21 cellular contexts compared by ENCODE assay signal in the genomic region with DNA sequence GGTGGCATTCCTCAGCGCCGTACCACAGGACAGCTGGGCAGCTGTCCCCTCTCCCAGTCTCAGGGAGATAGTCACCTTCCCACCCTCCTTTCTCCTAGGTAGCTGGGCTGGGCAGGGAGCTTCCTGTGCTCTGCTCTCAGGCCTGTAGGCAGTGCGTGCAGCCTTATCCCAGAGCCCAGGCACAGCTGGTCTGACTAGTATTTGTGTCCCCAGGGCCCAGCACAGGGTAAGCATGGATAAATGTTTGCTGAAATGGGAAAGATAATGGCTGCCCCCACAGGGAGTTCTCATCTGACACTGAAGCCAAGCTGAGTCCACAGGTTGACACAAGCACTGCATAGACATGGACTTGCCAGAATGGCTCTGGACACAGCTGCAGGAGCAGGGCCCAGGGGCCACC. TPM values are rescaled to one million over a fixed set of nuclear protein-coding genes. Genes with fewer than 3 reads are reported as not detected.
DNase-seq lines count a peak whose midpoint lies in the region; ATAC-seq, FAIRE-seq and TF ChIP-seq lines count a peak whose summit lies in the region.
"Had no signal": no experiment of that assay in that cellular context is flagged by ENCODE, and none has a peak within 500 bp of the region (broad histone marks: within the 10 kb centered on the region; RNA-seq: fewer than 3 reads in every experiment).

No MANE protein-coding gene starts in this region.

- TF ChIP-seq EP300 in HepG2 (IDR thresholded peaks at IDR 0.05; ENCODE audit: low read depth in 2 of 2, low read length in 2 of 2) (no peak), HepG2 (CRISPR knock-in tag; IDR thresholded peaks at IDR 0.05; ENCODE audit: borderline replicate concordance) (no peak)

- H3K27me3 ChIP-seq in HepG2 (ENCODE audit: control insufficient read depth in 1 of 2, insufficient read depth in 2 of 2, low read length in 2 of 2), result peaks cover 0 to 2% of the 10 kb centered on the region in 2 experiments; a peak in 2 of 5 replicates
- H3K27me3 ChIP-seq in right lobe of liver, result no peaks in the 10 kb centered on the region
- no peaks in the 10 kb centered on the region for H3K27me3 ChIP-seq in foreskin keratinocyte
- H3K27me3 ChIP-seq: pancreas, suprapubic skin had no signal

- H3K9me3 ChIP-seq in HepG2 (ENCODE audit: low read length), result no peaks in the 10 kb centered on the region
- no peaks in the 10 kb centered on the region for H3K9me3 ChIP-seq in right lobe of liver
- H3K9me3 ChIP-seq: pancreas, suprapubic skin had no signal

- no peak overlapping the region for H3K27ac ChIP-seq in HepG2 (ENCODE audit: extremely low read length, insufficient read depth, low read length)
- no peak overlapping the region for H3K27ac ChIP-seq in right lobe of liver
- H3K27ac ChIP-seq in foreskin keratinocyte, result no peak overlapping the region
- H3K27ac ChIP-seq: dorsolateral prefrontal cortex, suprapubic skin had no signal

- H3K4me1 ChIP-seq in HepG2 (ENCODE audit: insufficient read depth, low read length) (no peaks in the 10 kb centered on the region), right lobe of liver (no peaks in the 10 kb centered on the region), foreskin keratinocyte (peaks cover 7% of the 10 kb centered on the region)

- TF ChIP-seq CTCF in HepG2 (CRISPR knock-in tag; IDR thresholded peaks at IDR 0.05), result no peak
- TF ChIP-seq CTCF in right lobe of liver (IDR thresholded peaks at IDR 0.05), result no peak
- no peak for TF ChIP-seq CTCF in foreskin keratinocyte (conservative IDR thresholded peaks at IDR 0.05)

- FAIRE-seq in HepG2 (lab: Jason Lieb, UNC), result no peak
- FAIRE-seq: GM18507, pancreas had no signal

- H3K4me3 ChIP-seq in HepG2 (replicated peaks in 1 of 3; ENCODE audit: insufficient read depth in 1 of 3, low read depth in 2 of 3, low read length in 3 of 3), result no peak overlapping the region
- H3K4me3 ChIP-seq in right lobe of liver, result no peak overlapping the region
- H3K4me3 ChIP-seq: dorsolateral prefrontal cortex, pancreas, suprapubic skin had no signal

- in situ Hi-C loops in HepG2 (cut with HindIII; ENCODE audit: extremely low pct_ligation_motif_present, low pct_unique_long_range_greater_than_20kb), result no loop called here

- no peak for DNase-seq in HepG2 (ENCODE audit: low spot score)
- DNase-seq in right lobe of liver, result no peak
- DNase-seq in NCI-H2171 (lab: John Stamatoyannopoulos, UW), result peak; percentile 79
- no peak for DNase-seq in foreskin keratinocyte
- no peak for DNase-seq in NCI-H2196 (lab: John Stamatoyannopoulos, UW; ENCODE audit: unreplicated experiment)
- DNase-seq in COR-L47 (lab: John Stamatoyannopoulos, UW), result no peak
- DNase-seq: activated CD4-positive, alpha-beta T cell treated with anti-CD3 and anti-CD28 coated beads for 1 hour; activated CD8-positive, alpha-beta memory T cell treated with anti-CD3 and anti-CD28 coated beads for 24 hours; activated naive CD4-positive, alpha-beta T cell treated with anti-CD3 and anti-CD28 coated beads for 36 hours; activated T-cell treated with anti-CD3 and anti-CD28 coated beads, Interleukin-2, amount 50 U/mL, for 48 hours; CD4-positive, alpha-beta memory T cell; mesenchymal stem cell; natural killer cell; NCI-H1694 treated with DMSO at 0.1 percent for 48 hours; NCI-H524; pancreas had no signal

- TF ChIP-seq RAD21 in HepG2 (CRISPR knock-in tag; IDR thresholded peaks at IDR 0.05), result no peak

- no peaks in the 10 kb centered on the region for H4K20me1 ChIP-seq in HepG2 (ENCODE audit: insufficient read depth, low read length)

- 24% methylated on average over 3 of the region's 3 CpGs for WGBS in HepG2 (ENCODE audit: low lambda C conversion rate)
- no CpG with 5 or more reads among the region's 3 CpGs for WGBS in right lobe of liver (ENCODE audit: insufficient coverage, low coverage, low lambda C conversion rate, missing lambda C conversion rate)

- H3K4me2 ChIP-seq in HepG2 (ENCODE audit: low read depth, low read length), result no peak overlapping the region

- no peak overlapping the region for H3K9ac ChIP-seq in HepG2 (ENCODE audit: insufficient read depth, low read depth, low read length)

- CTCF ChIA-PET in HepG2 (lab: Yijun Ruan, JAX; ENCODE audit: low intra/inter-chr PET ratio, low total read pairs), result no interaction called here

- intact Hi-C loops in HepG2 (cut with micrococcal nuclease; ENCODE audit: unreplicated experiment) (no loop called here), right lobe of liver (cut with DNase I) (no loop called here)

- POLR2A ChIA-PET in HepG2 (lab: Yijun Ruan, JAX), result no interaction called here

- 0 out of 3 replicates have a peak, but pooled peaks have one; percentile 12 for ATAC-seq in HepG2
- no peak for ATAC-seq in right lobe of liver
- ATAC-seq in foreskin keratinocyte, result peak; percentile 15
- ATAC-seq in GM18867 (IDR thresholded peaks at IDR 0.05; ENCODE audit: unreplicated experiment), result no peak
- ATAC-seq: natural killer cell, sciatic nerve had no signal

- H3K79me2 ChIP-seq in HepG2 (ENCODE audit: insufficient read depth, low read length), result no peaks in the 10 kb centered on the region

- TF ChIP-seq POLR2A in HepG2 (IDR thresholded peaks at IDR 0.05; ENCODE audit: insufficient read depth in 1 of 2, low read depth in 2 of 2, low read length in 2 of 2) (no peak), right lobe of liver (IDR thresholded peaks at IDR 0.05) (no peak)

- H3K36me3 ChIP-seq in HepG2 (replicated peaks in 1 of 2; ENCODE audit: control insufficient read depth in 1 of 2, insufficient read depth in 2 of 2, low read length in 2 of 2) (no peaks in the 10 kb centered on the region), right lobe of liver (peaks cover 0 to 9% (median 0%) of the 10 kb centered on the region in 4 donors)
- H3K36me3 ChIP-seq: pancreas had no signal

- no TSS peak for BruUV-seq in HepG2 (replicated peaks; lab: Mats Ljungman, UMichigan)

- H2AFZ ChIP-seq in HepG2 (ENCODE audit: low read length), result no peak overlapping the region

RNA-seq across cellular contexts. Expression of a gene that starts 9.8 kb away (rescaled TPM):
- total RNA-seq in HepG2 (2016; rRNA removed; fragmentation: Illumina TruSeq; extraction: Trizol), result 0.58 and 0.77 TPM in 2 replicates
- 0.09 TPM in 1 of 2 replicates, not detected in the other for total RNA-seq in HepG2 (2016; cell fraction: cytosol; rRNA removed; fragmentation: Illumina TruSeq; extraction: Trizol; ENCODE audit: low read depth)
- total RNA-seq in HepG2 (2016; cell fraction: insoluble cytoplasmic fraction; rRNA removed; fragmentation: Illumina TruSeq; extraction: Trizol), result 0.49 and 1.1 TPM in 2 replicates
- total RNA-seq in HepG2 (2016; cell fraction: membrane; rRNA removed; fragmentation: Illumina TruSeq; extraction: Trizol), result 0.49 and 1.1 TPM in 2 replicates
- 1.8 and 2.8 TPM in 2 replicates for total RNA-seq in HepG2 (2016; cell fraction: nucleus; rRNA removed; fragmentation: Illumina TruSeq; extraction: Trizol)
- polyA plus RNA-seq in HepG2 (2011; rRNA removed), result 0.45 and 1.1 TPM in 2 replicates
- 0.23 and 0.60 TPM in 2 replicates for polyA plus RNA-seq in HepG2 (2011; cell fraction: cytosol; rRNA removed)
- polyA plus RNA-seq in HepG2 (2011; cell fraction: nucleus; rRNA removed), result 0.97 and 1.0 TPM in 2 replicates
- polyA plus RNA-seq in HepG2 (2012), result 0.27 TPM in 1 of 2 replicates, not detected in the other
- polyA plus RNA-seq in HepG2 (2016; cell fraction: cytosol; fragmentation: Illumina TruSeq; extraction: Trizol; ENCODE audit: low read depth), result 0.18 and 0.51 TPM in 2 replicates
- 0.53 and 0.84 TPM in 2 replicates for polyA plus RNA-seq in HepG2 (2016; cell fraction: insoluble cytoplasmic fraction; fragmentation: Illumina TruSeq; extraction: Trizol; ENCODE audit: low read depth)
- 0.44 and 0.58 TPM in 2 replicates for polyA plus RNA-seq in HepG2 (2016; cell fraction: membrane; fragmentation: Illumina TruSeq; extraction: Trizol; ENCODE audit: low read depth)
- 1.3 TPM in 1 of 2 replicates, not detected in the other for polyA plus RNA-seq in HepG2 (2016; cell fraction: nucleus; fragmentation: Illumina TruSeq; extraction: Trizol; ENCODE audit: insufficient read depth, low read depth)
- 1.4 and 4.0 TPM in 2 replicates for polyA minus RNA-seq in HepG2 (2011; rRNA and poly(A)+ RNA removed; ENCODE audit: low replicate concordance)
- 0.97 and 1.5 TPM in 2 replicates for polyA minus RNA-seq in HepG2 (2011; cell fraction: cytosol; rRNA and poly(A)+ RNA removed)
- polyA minus RNA-seq in HepG2 (2011; cell fraction: nucleus; rRNA and poly(A)+ RNA removed), result 1.5 and 1.6 TPM in 2 replicates
- 10 to 100 TPM in 3 of 6 experiments, 1 to 10 TPM in 3; 7.2 to 22.2 (median 9.2) TPM for total RNA-seq in right lobe of liver
- total RNA-seq in foreskin keratinocyte, result 2.6 and 7.5 TPM in 2 replicates
- 2.4 and 10.3 TPM in 2 replicates for polyA plus RNA-seq in foreskin keratinocyte

RNA-seq across cellular contexts. Expression of a gene that starts 17.9 kb away (rescaled TPM):
- total RNA-seq in HepG2 (2016; rRNA removed; fragmentation: Illumina TruSeq; extraction: Trizol) (8.4 and 32.9 TPM in 2 replicates), right lobe of liver (1 to 10 TPM in 4 of 6 experiments, under 1 TPM in 2; 0.76 to 4.2 (median 1.7) TPM), foreskin keratinocyte (79.5 and 103 TPM in 2 replicates)
- total RNA-seq in HepG2 (2016; cell fraction: cytosol; rRNA removed; fragmentation: Illumina TruSeq; extraction: Trizol; ENCODE audit: low read depth), result 5.1 and 6.9 TPM in 2 replicates
- 6.9 and 31.8 TPM in 2 replicates for total RNA-seq in HepG2 (2016; cell fraction: insoluble cytoplasmic fraction; rRNA removed; fragmentation: Illumina TruSeq; extraction: Trizol)
- 11.9 and 13.4 TPM in 2 replicates for total RNA-seq in HepG2 (2016; cell fraction: membrane; rRNA removed; fragmentation: Illumina TruSeq; extraction: Trizol)
- total RNA-seq in HepG2 (2016; cell fraction: nucleus; rRNA removed; fragmentation: Illumina TruSeq; extraction: Trizol), result 34.0 and 34.7 TPM in 2 replicates
- polyA plus RNA-seq in HepG2 (2011; rRNA removed) (11.1 and 22.7 TPM in 2 replicates), foreskin keratinocyte (73.2 and 93.9 TPM in 2 replicates)
- polyA plus RNA-seq in HepG2 (2011; cell fraction: cytosol; rRNA removed), result 16.2 and 18.8 TPM in 2 replicates
- polyA plus RNA-seq in HepG2 (2011; cell fraction: nucleus; rRNA removed), result 103 and 122 TPM in 2 replicates
- polyA plus RNA-seq in HepG2 (2012), result 19.3 and 25.4 TPM in 2 replicates
- 3.3 and 4.8 TPM in 2 replicates for polyA plus RNA-seq in HepG2 (2016; cell fraction: cytosol; fragmentation: Illumina TruSeq; extraction: Trizol; ENCODE audit: low read depth)
- 7.6 and 10.7 TPM in 2 replicates for polyA plus RNA-seq in HepG2 (2016; cell fraction: insoluble cytoplasmic fraction; fragmentation: Illumina TruSeq; extraction: Trizol; ENCODE audit: low read depth)
- polyA plus RNA-seq in HepG2 (2016; cell fraction: membrane; fragmentation: Illumina TruSeq; extraction: Trizol; ENCODE audit: low read depth), result 8.3 and 10.4 TPM in 2 replicates
- 64.1 and 72.1 TPM in 2 replicates for polyA plus RNA-seq in HepG2 (2016; cell fraction: nucleus; fragmentation: Illumina TruSeq; extraction: Trizol; ENCODE audit: insufficient read depth, low read depth)
- 19.8 and 31.0 TPM in 2 replicates for polyA minus RNA-seq in HepG2 (2011; rRNA and poly(A)+ RNA removed; ENCODE audit: low replicate concordance)
- 15.7 and 16.8 TPM in 2 replicates for polyA minus RNA-seq in HepG2 (2011; cell fraction: cytosol; rRNA and poly(A)+ RNA removed)
- polyA minus RNA-seq in HepG2 (2011; cell fraction: nucleus; rRNA and poly(A)+ RNA removed), result 19.7 and 26.0 TPM in 2 replicates
- total RNA-seq: natural killer cell had no signal
- polyA plus RNA-seq: CD4-positive, alpha-beta memory T cell had no signal

RNA-seq across cellular contexts. Expression of a gene that starts 28.2 kb away (rescaled TPM):
- total RNA-seq in HepG2 (2016; rRNA removed; fragmentation: Illumina TruSeq; extraction: Trizol) (10.7 and 18.0 TPM in 2 replicates), right lobe of liver (10 to 100 TPM; 29.0 to 40.9 (median 34.1) TPM), foreskin keratinocyte (61.9 and 67.3 TPM in 2 replicates)
- total RNA-seq in HepG2 (2016; cell fraction: cytosol; rRNA removed; fragmentation: Illumina TruSeq; extraction: Trizol; ENCODE audit: low read depth), result 4.0 TPM in 2 replicates
- total RNA-seq in HepG2 (2016; cell fraction: insoluble cytoplasmic fraction; rRNA removed; fragmentation: Illumina TruSeq; extraction: Trizol), result 10.2 and 18.3 TPM in 2 replicates
- total RNA-seq in HepG2 (2016; cell fraction: membrane; rRNA removed; fragmentation: Illumina TruSeq; extraction: Trizol), result 8.4 and 9.5 TPM in 2 replicates
- 14.1 and 14.6 TPM in 2 replicates for total RNA-seq in HepG2 (2016; cell fraction: nucleus; rRNA removed; fragmentation: Illumina TruSeq; extraction: Trizol)
- polyA plus RNA-seq in HepG2 (2011; rRNA removed) (7.7 and 12.2 TPM in 2 replicates), foreskin keratinocyte (71.2 and 75.8 TPM in 2 replicates)
- 9.5 and 10.2 TPM in 2 replicates for polyA plus RNA-seq in HepG2 (2011; cell fraction: cytosol; rRNA removed)
- polyA plus RNA-seq in HepG2 (2011; cell fraction: nucleus; rRNA removed), result 5.5 and 8.4 TPM in 2 replicates
- polyA plus RNA-seq in HepG2 (2012), result 12.8 and 19.4 TPM in 2 replicates
- 3.7 TPM in 2 replicates for polyA plus RNA-seq in HepG2 (2016; cell fraction: cytosol; fragmentation: Illumina TruSeq; extraction: Trizol; ENCODE audit: low read depth)
- 12.7 and 13.2 TPM in 2 replicates for polyA plus RNA-seq in HepG2 (2016; cell fraction: insoluble cytoplasmic fraction; fragmentation: Illumina TruSeq; extraction: Trizol; ENCODE audit: low read depth)
- polyA plus RNA-seq in HepG2 (2016; cell fraction: membrane; fragmentation: Illumina TruSeq; extraction: Trizol; ENCODE audit: low read depth), result 8.3 and 10.0 TPM in 2 replicates
- polyA plus RNA-seq in HepG2 (2016; cell fraction: nucleus; fragmentation: Illumina TruSeq; extraction: Trizol; ENCODE audit: insufficient read depth, low read depth), result 29.4 and 33.0 TPM in 2 replicates
- 9.0 and 55.3 TPM in 2 replicates for polyA minus RNA-seq in HepG2 (2011; rRNA and poly(A)+ RNA removed; ENCODE audit: low replicate concordance)
- 5.5 and 9.1 TPM in 2 replicates for polyA minus RNA-seq in HepG2 (2011; cell fraction: cytosol; rRNA and poly(A)+ RNA removed)
- polyA minus RNA-seq in HepG2 (2011; cell fraction: nucleus; rRNA and poly(A)+ RNA removed), result 2.2 and 4.5 TPM in 2 replicates

RNA-seq across cellular contexts. Expression of a gene that starts 29.3 kb away (rescaled TPM):
- total RNA-seq in HepG2 (2016; rRNA removed; fragmentation: Illumina TruSeq; extraction: Trizol) (not detected in 2 replicates), right lobe of liver (1 to 10 TPM in 1 of 6 experiments, under 1 TPM in 5; 0.29 to 2.4 (median 0.52) TPM), foreskin keratinocyte (0.14 and 0.18 TPM in 2 replicates)
- total RNA-seq in HepG2 (2016; cell fraction: cytosol; rRNA removed; fragmentation: Illumina TruSeq; extraction: Trizol; ENCODE audit: low read depth), result not detected in 2 replicates
- not detected in 2 replicates for total RNA-seq in HepG2 (2016; cell fraction: insoluble cytoplasmic fraction; rRNA removed; fragmentation: Illumina TruSeq; extraction: Trizol)
- total RNA-seq in HepG2 (2016; cell fraction: membrane; rRNA removed; fragmentation: Illumina TruSeq; extraction: Trizol), result not detected in 2 replicates
- not detected in 2 replicates for total RNA-seq in HepG2 (2016; cell fraction: nucleus; rRNA removed; fragmentation: Illumina TruSeq; extraction: Trizol)
- polyA plus RNA-seq in HepG2 (2011; rRNA removed) (not detected in 2 replicates), foreskin keratinocyte (0.07 and 0.16 TPM in 2 replicates)
- not detected in 2 replicates for polyA plus RNA-seq in HepG2 (2011; cell fraction: cytosol; rRNA removed)
- not detected in 2 replicates for polyA plus RNA-seq in HepG2 (2011; cell fraction: nucleus; rRNA removed)
- polyA plus RNA-seq in HepG2 (2012), result not detected in 2 replicates
- not detected in 2 replicates for polyA plus RNA-seq in HepG2 (2016; cell fraction: cytosol; fragmentation: Illumina TruSeq; extraction: Trizol; ENCODE audit: low read depth)
- polyA plus RNA-seq in HepG2 (2016; cell fraction: insoluble cytoplasmic fraction; fragmentation: Illumina TruSeq; extraction: Trizol; ENCODE audit: low read depth), result not detected in 2 replicates
- polyA plus RNA-seq in HepG2 (2016; cell fraction: membrane; fragmentation: Illumina TruSeq; extraction: Trizol; ENCODE audit: low read depth), result not detected in 2 replicates
- not detected in 2 replicates for polyA plus RNA-seq in HepG2 (2016; cell fraction: nucleus; fragmentation: Illumina TruSeq; extraction: Trizol; ENCODE audit: insufficient read depth, low read depth)
- polyA minus RNA-seq in HepG2 (2011; rRNA and poly(A)+ RNA removed; ENCODE audit: low replicate concordance), result not detected in 2 replicates
- not detected in 2 replicates for polyA minus RNA-seq in HepG2 (2011; cell fraction: cytosol; rRNA and poly(A)+ RNA removed)
- polyA minus RNA-seq in HepG2 (2011; cell fraction: nucleus; rRNA and poly(A)+ RNA removed), result not detected in 2 replicates

RNA-seq across cellular contexts. Expression of a gene that starts 35.8 kb away (rescaled TPM):
- total RNA-seq in HepG2 (2016; rRNA removed; fragmentation: Illumina TruSeq; extraction: Trizol) (91.1 and 115 TPM in 2 replicates), right lobe of liver (10 to 100 TPM; 45.5 to 82.6 (median 48.3) TPM), foreskin keratinocyte (70.3 and 88.3 TPM in 2 replicates)
- 16.1 and 16.4 TPM in 2 replicates for total RNA-seq in HepG2 (2016; cell fraction: cytosol; rRNA removed; fragmentation: Illumina TruSeq; extraction: Trizol; ENCODE audit: low read depth)
- total RNA-seq in HepG2 (2016; cell fraction: insoluble cytoplasmic fraction; rRNA removed; fragmentation: Illumina TruSeq; extraction: Trizol), result 93.5 and 104 TPM in 2 replicates
- total RNA-seq in HepG2 (2016; cell fraction: membrane; rRNA removed; fragmentation: Illumina TruSeq; extraction: Trizol), result 37.9 and 40.5 TPM in 2 replicates
- 52.4 and 56.0 TPM in 2 replicates for total RNA-seq in HepG2 (2016; cell fraction: nucleus; rRNA removed; fragmentation: Illumina TruSeq; extraction: Trizol)
- polyA plus RNA-seq in HepG2 (2011; rRNA removed) (25.0 and 27.4 TPM in 2 replicates), foreskin keratinocyte (133 and 152 TPM in 2 replicates)
- 19.8 and 29.8 TPM in 2 replicates for polyA plus RNA-seq in HepG2 (2011; cell fraction: cytosol; rRNA removed)
- 32.6 and 32.8 TPM in 2 replicates for polyA plus RNA-seq in HepG2 (2011; cell fraction: nucleus; rRNA removed)
- polyA plus RNA-seq in HepG2 (2012), result 56.0 and 62.2 TPM in 2 replicates
- 14.7 and 16.9 TPM in 2 replicates for polyA plus RNA-seq in HepG2 (2016; cell fraction: cytosol; fragmentation: Illumina TruSeq; extraction: Trizol; ENCODE audit: low read depth)
- 125 and 138 TPM in 2 replicates for polyA plus RNA-seq in HepG2 (2016; cell fraction: insoluble cytoplasmic fraction; fragmentation: Illumina TruSeq; extraction: Trizol; ENCODE audit: low read depth)
- polyA plus RNA-seq in HepG2 (2016; cell fraction: membrane; fragmentation: Illumina TruSeq; extraction: Trizol; ENCODE audit: low read depth), result 33.6 and 36.5 TPM in 2 replicates
- polyA plus RNA-seq in HepG2 (2016; cell fraction: nucleus; fragmentation: Illumina TruSeq; extraction: Trizol; ENCODE audit: insufficient read depth, low read depth), result 76.8 and 76.9 TPM in 2 replicates
- polyA minus RNA-seq in HepG2 (2011; rRNA and poly(A)+ RNA removed; ENCODE audit: low replicate concordance), result 52.3 and 71.1 TPM in 2 replicates
- 22.3 and 28.6 TPM in 2 replicates for polyA minus RNA-seq in HepG2 (2011; cell fraction: cytosol; rRNA and poly(A)+ RNA removed)
- polyA minus RNA-seq in HepG2 (2011; cell fraction: nucleus; rRNA and poly(A)+ RNA removed), result 33.5 and 39.2 TPM in 2 replicates

Comparison
In these comparisons a context has a peak if more than half of its experiments do, and no peak if none do; other contexts are left out.
1. ATAC-seq: peak in HepG2 (single experiment) and foreskin keratinocyte (single experiment); none in right lobe of liver (0 of 4) and GM18867 (single experiment).